In the genomic region with DNA sequence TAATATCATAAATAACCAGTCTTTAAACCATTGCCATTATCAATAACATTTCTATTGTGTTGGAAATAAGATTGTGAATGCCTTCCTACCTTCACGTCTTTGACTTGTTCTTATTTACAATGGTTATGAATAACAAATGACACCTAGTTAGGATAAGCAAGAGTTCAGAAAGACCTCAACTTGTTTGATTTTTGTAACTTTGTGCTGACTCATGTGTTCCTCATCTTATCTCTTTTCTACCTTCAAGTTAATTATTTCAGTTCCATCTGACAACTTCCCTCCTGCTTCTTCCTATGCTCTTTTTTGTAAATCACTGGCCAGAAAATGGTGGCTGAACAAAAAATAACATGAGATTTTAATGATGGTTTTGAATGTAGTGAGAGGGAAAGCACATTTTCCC, we compare ENCODE assay signal across 28 cellular contexts.
"Had no signal": no experiment of that assay in that cellular context is flagged by ENCODE, and none has a peak within 500 bp of the region (broad histone marks: within the 10 kb centered on the region; RNA-seq: fewer than 3 reads in every experiment).

No MANE protein-coding gene starts in this region.

- H3K4me3 Mint-ChIP-seq: mesothelial cell of epicardium; naive B cell; natural killer cell; nephron progenitor cell; neural progenitor cell; stimulated activated effector memory CD8-positive, alpha-beta T cell treated with anti-CD3 and anti-CD28 coated beads, Interleukin-12 subunit alpha, Interleukin-12 subunit beta, amount 100 ng/mL, for 72 hours; stimulated activated naive CD8-positive, alpha-beta T cell treated with anti-CD3 and anti-CD28 coated beads, Interleukin-15, Interleukin-2, amounts not matched to agents 100 ng/mL and 50 ng/mL, for 24 hours had no signal

- H3K9ac ChIP-seq: neural progenitor cell had no signal

- ATAC-seq: natural killer cell; pancreas; right cardiac atrium; stimulated activated effector memory CD8-positive, alpha-beta T cell treated with anti-CD3 and anti-CD28 coated beads, Interleukin-12 subunit alpha, Interleukin-12 subunit beta, amount 100 ng/mL, for 72 hours; upper lobe of right lung had no signal

- FAIRE-seq: pancreas, small intestine, urothelium cell line had no signal

- H3K4me3 ChIP-seq: left ventricle myocardium inferior, lung, neural progenitor cell, pancreas, prostate gland, sigmoid colon, spleen, suprapubic skin, thoracic aorta, tibial artery, upper lobe of right lung had no signal

- H3K9me3 ChIP-seq: pancreas, prostate gland, sigmoid colon, suprapubic skin, thoracic aorta, tibial artery, upper lobe of right lung had no signal

- DNase-seq: hypothalamus; islet precursor cell; left ventricle myocardium inferior; mesendoderm; naive B cell; natural killer cell; nephron progenitor cell; pancreas; posterior cingulate gyrus; retina; right cardiac atrium; sigmoid colon; small intestine; spleen; stimulated activated CD4-positive, alpha-beta T cell treated with anti-CD3 and anti-CD28 coated beads, Interleukin-4, amount 100 ng/mL, for 24 hours; stimulated activated naive CD4-positive, alpha-beta T cell; tibial artery; trophoblast cell; upper lobe of right lung had no signal

- H2AFZ ChIP-seq: neural progenitor cell had no signal

- H3K4me2 ChIP-seq: neural progenitor cell had no signal

- H3K4me1 ChIP-seq: left ventricle myocardium inferior, neural progenitor cell, pancreas, prostate gland, sigmoid colon, spleen, suprapubic skin, upper lobe of right lung had no signal

- H3K36me3 ChIP-seq: left ventricle myocardium inferior, neural progenitor cell, pancreas, prostate gland, sigmoid colon, spleen, suprapubic skin, thoracic aorta, tibial artery, upper lobe of right lung had no signal

- H3K4me1 Mint-ChIP-seq: mesothelial cell of epicardium; naive B cell; natural killer cell; nephron progenitor cell; neural progenitor cell; stimulated activated effector memory CD8-positive, alpha-beta T cell treated with anti-CD3 and anti-CD28 coated beads, Interleukin-12 subunit alpha, Interleukin-12 subunit beta, amount 100 ng/mL, for 72 hours had no signal

- H3K27ac ChIP-seq: left ventricle myocardium inferior, neural progenitor cell, pancreas, prostate gland, sigmoid colon, spleen, suprapubic skin, thoracic aorta, tibial artery, upper lobe of right lung had no signal

- H3K27ac Mint-ChIP-seq: mesothelial cell of epicardium; naive B cell; natural killer cell; nephron progenitor cell; neural progenitor cell; stimulated activated effector memory CD8-positive, alpha-beta T cell treated with anti-CD3 and anti-CD28 coated beads, Interleukin-12 subunit alpha, Interleukin-12 subunit beta, amount 100 ng/mL, for 72 hours; stimulated activated naive CD8-positive, alpha-beta T cell treated with anti-CD3 and anti-CD28 coated beads, Interleukin-15, Interleukin-2, amounts not matched to agents 100 ng/mL and 50 ng/mL, for 24 hours had no signal

- H3K36me3 Mint-ChIP-seq: naive B cell; neural progenitor cell; stimulated activated effector memory CD8-positive, alpha-beta T cell treated with anti-CD3 and anti-CD28 coated beads, Interleukin-12 subunit alpha, Interleukin-12 subunit beta, amount 100 ng/mL, for 72 hours had no signal

- H3K27me3 Mint-ChIP-seq: naive B cell; stimulated activated naive CD8-positive, alpha-beta T cell treated with anti-CD3 and anti-CD28 coated beads, Interleukin-15, Interleukin-2, amounts not matched to agents 100 ng/mL and 50 ng/mL, for 24 hours had no signal

- H3K27me3 ChIP-seq: neural progenitor cell, pancreas, sigmoid colon, spleen, suprapubic skin, tibial artery, upper lobe of right lung had no signal
